Comparison of ENCODE assay signal across 22 cellular contexts in the genomic region with DNA sequence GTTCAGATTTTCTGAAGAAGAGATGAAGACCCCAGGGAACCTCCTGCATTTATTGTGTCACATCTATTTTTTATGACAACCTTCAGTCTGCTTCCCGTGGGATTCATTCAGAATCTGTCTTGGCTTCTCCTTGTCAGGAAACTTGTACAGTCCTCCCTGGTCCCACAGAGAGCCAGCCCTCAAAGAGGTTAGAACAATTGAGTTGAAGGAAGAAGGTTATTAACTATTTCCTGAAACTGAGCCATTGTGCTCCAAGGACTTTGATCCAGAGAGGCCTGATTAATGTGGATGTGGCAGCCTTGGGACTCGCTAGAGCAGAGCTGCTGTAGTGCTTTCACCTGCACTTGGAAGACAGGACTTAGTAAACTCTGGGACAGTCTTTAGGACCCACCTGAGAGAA.
"Had no signal": no experiment of that assay in that cellular context is flagged by ENCODE, and none has a peak within 500 bp of the region (broad histone marks: within the 10 kb centered on the region; RNA-seq: fewer than 3 reads in every experiment).

No MANE protein-coding gene starts in this region.

- H3K27ac ChIP-seq: adrenal gland, ascending aorta, brain microvascular endothelial cell, foreskin keratinocyte, right atrium auricular region, upper lobe of right lung had no signal

- ATAC-seq: activated CD4-positive, alpha-beta T cell treated with anti-CD3 and anti-CD28 coated beads for 36 hours; activated T-cell treated with anti-CD3 and anti-CD28 coated beads, Interleukin-2, amount 50 U/mL, for 4 hours; foreskin keratinocyte; stimulated activated naive CD8-positive, alpha-beta T cell treated with anti-CD3 and anti-CD28 coated beads, Interleukin-15, Interleukin-2, amounts not matched to agents 100 U/mL and 50 U/mL, for 24 hours; T-helper 17 cell; upper lobe of right lung had no signal

- H3K9me3 Mint-ChIP-seq: central memory CD8-positive, alpha-beta T cell had no signal

- H3K27me3 Mint-ChIP-seq: activated CD4-positive, alpha-beta T cell treated with anti-CD3 and anti-CD28 coated beads for 36 hours; activated naive CD8-positive, alpha-beta T cell; central memory CD8-positive, alpha-beta T cell; T-helper 17 cell had no signal

- H3K27ac Mint-ChIP-seq: activated B cell treated with CpG ODN at 0.5 μM for 24 hours; activated CD4-positive, alpha-beta T cell treated with anti-CD3 and anti-CD28 coated beads for 36 hours; activated naive CD8-positive, alpha-beta T cell; activated T-helper 2 cell treated with anti-CD3 and anti-CD28 coated beads, Interferon-gamma antibody, Interleukin-2, Interleukin-4, amounts not matched to agents 10 μg/mL and 5 μg/mL and 100 μg/mL, durations not matched to agents 14 hours and 24 hours and 36 hours; immature natural killer cell; T-helper 17 cell had no signal

- H3K4me1 Mint-ChIP-seq: activated CD4-positive, alpha-beta T cell treated with anti-CD3 and anti-CD28 coated beads for 36 hours had no signal

- H3K4me3 ChIP-seq: adrenal gland, ascending aorta, right atrium auricular region, upper lobe of right lung had no signal

- H3K9me3 ChIP-seq: adrenal gland, ascending aorta, right atrium auricular region, upper lobe of right lung had no signal

- DNase-seq: activated B cell treated with CpG ODN at 0.5 μM for 24 hours; activated CD4-positive, alpha-beta T cell treated with anti-CD3 and anti-CD28 coated beads for 36 hours; activated CD4-positive, alpha-beta T cell treated with anti-CD3 and anti-CD28 coated beads, Interleukin-2, amount 50 U/mL, for 48 hours; activated CD8-positive, alpha-beta memory T cell treated with anti-CD3 and anti-CD28 coated beads, Interleukin-2, amount 50 U/mL, for 48 hours; activated naive CD4-positive, alpha-beta T cell; activated T-cell treated with anti-CD3 and anti-CD28 coated beads, Interleukin-2, amount 50 U/mL, for 4 hours; adrenal gland; brain microvascular endothelial cell; foreskin keratinocyte; immature natural killer cell; posterior cingulate gyrus; stimulated activated CD4-positive, alpha-beta T cell treated with anti-CD3 and anti-CD28 coated beads, Interleukin-12 subunit alpha, Interleukin-12 subunit beta, amount 100 ng/mL, for 4 hours; stimulated activated CD4-positive, alpha-beta T cell treated with anti-CD3 and anti-CD28 coated beads, Interleukin-4, amount 100 ng/mL, for 4 hours; stimulated activated naive CD8-positive, alpha-beta T cell treated with anti-CD3 and anti-CD28 coated beads, Interleukin-15, Interleukin-2, amounts not matched to agents 100 U/mL and 50 U/mL, for 24 hours; T-helper 17 cell; upper lobe of right lung had no signal

- H3K27me3 ChIP-seq: adrenal gland, ascending aorta, brain microvascular endothelial cell, foreskin keratinocyte, right atrium auricular region, upper lobe of right lung had no signal

- H3K4me3 Mint-ChIP-seq: activated B cell treated with CpG ODN at 0.5 μM for 24 hours; activated CD4-positive, alpha-beta T cell treated with anti-CD3 and anti-CD28 coated beads for 36 hours; activated naive CD8-positive, alpha-beta T cell; activated T-cell treated with anti-CD3 and anti-CD28 coated beads, Interleukin-2, amount 50 U/mL, for 4 hours; central memory CD8-positive, alpha-beta T cell; immature natural killer cell; neural crest cell; T-helper 17 cell had no signal

- H3K36me3 ChIP-seq: adrenal gland, brain microvascular endothelial cell, right atrium auricular region, upper lobe of right lung had no signal
